8 cellular contexts compared by ENCODE assay signal in the genomic region with DNA sequence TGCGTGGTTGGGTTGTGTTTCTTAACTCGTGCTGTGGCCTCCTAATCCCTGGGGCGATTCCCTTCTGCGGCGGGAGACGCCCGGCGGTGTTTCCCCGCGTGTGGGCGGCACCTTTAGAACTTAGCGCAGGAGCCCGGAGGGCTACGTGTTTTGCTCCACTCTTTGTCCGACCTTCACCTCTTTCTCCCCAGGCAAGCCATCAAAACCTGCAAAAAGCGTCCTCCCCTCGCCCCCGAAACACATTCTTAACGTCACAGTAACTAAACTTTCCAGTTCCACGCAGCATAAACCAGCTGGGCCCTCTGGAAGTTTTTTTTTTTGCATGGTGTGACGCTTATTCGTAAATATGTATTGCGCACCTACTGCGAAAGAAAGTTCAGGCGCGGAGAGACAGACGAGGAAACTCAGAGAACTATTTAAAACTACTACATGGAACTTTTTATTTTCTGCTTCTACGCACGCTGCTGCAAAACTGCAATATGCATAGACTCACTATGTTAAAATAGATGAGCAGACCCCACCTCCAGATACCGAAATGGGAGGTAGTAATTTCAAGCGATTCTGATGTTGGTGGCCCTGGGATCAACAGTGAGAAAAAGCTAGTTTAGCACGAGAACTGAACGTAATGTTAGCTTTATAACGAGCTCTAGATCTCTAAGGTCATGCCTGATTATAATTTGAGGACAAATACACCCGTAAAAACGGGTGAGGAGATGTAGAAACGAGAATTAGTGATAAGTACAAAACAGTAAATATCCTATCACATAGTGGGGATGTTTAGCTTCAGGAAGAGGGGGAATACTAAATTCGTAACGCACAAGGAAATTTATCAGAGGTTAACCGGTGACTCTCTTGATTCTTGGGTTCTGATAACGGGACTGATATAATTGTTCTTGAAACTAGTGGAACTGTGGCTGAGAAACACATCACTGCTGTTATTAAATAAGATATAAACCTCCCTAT. TPM values are rescaled to one million over a fixed set of nuclear protein-coding genes. Genes with fewer than 3 reads are reported as not detected.
DNase-seq lines count a peak whose midpoint lies in the region; ATAC-seq, FAIRE-seq and TF ChIP-seq lines count a peak whose summit lies in the region.

No MANE protein-coding gene starts in this region.

- peak overlapping the region; percentile 91 for H3K4me3 ChIP-seq in BE2C (ENCODE audit: low read depth, low read length)
- peak overlapping the region; percentile 79 for H3K4me3 ChIP-seq in SJCRH30
- H3K4me3 ChIP-seq in bronchial epithelial cell (ENCODE audit: low read depth, low read length) = peak overlapping the region; percentile 98

- no peaks in the 10 kb centered on the region for H3K36me3 ChIP-seq in BE2C
- no peaks in the 10 kb centered on the region for H3K36me3 ChIP-seq in SJCRH30
- no peaks in the 10 kb centered on the region for H3K36me3 ChIP-seq in bronchial epithelial cell (ENCODE audit: control insufficient read depth, insufficient read depth, low read length)

- ATAC-seq in GM18909 (IDR thresholded peaks at IDR 0.05; ENCODE audit: poor library complexity, unreplicated experiment) (peak; percentile 33), HG03139 (IDR thresholded peaks at IDR 0.05; ENCODE audit: unreplicated experiment) (peak; percentile 13), left lobe of liver (peak; percentile 60)

- H3K27ac ChIP-seq in SJCRH30 = peak overlapping the region; percentile 76

- TF ChIP-seq CTCF in BE2C (IDR thresholded peaks at IDR 0.05; ENCODE audit: low read depth, low read length) (no peak), bronchial epithelial cell (IDR thresholded peaks at IDR 0.05; ENCODE audit: insufficient read depth, low read length, severe bottlenecking) (no peak)

- H3K9me3 ChIP-seq in BE2C (no peaks in the 10 kb centered on the region), SJCRH30 (replicated peaks) (no peaks in the 10 kb centered on the region)

- no peaks in the 10 kb centered on the region for H3K4me1 ChIP-seq in BE2C
- no peaks in the 10 kb centered on the region for H3K4me1 ChIP-seq in SJCRH30

- FAIRE-seq in bronchial epithelial cell (lab: Jason Lieb, UNC) = no peak

- H3K27me3 ChIP-seq in BE2C (no peaks in the 10 kb centered on the region), SJCRH30 (no peaks in the 10 kb centered on the region), bronchial epithelial cell (ENCODE audit: control insufficient read depth, insufficient read depth, low read length) (no peaks in the 10 kb centered on the region)

- DNase-seq in BE2C (no peak), SJCRH30 (peak in 1 of 2 experiments; percentile 23), bronchial epithelial cell (ENCODE audit: low read depth) (peak; percentile 56), left lobe of liver (ENCODE audit: low spot score) (no peak), NCI-H2081 treated with DMSO at 0.1 percent for 48 hours (lab: John Stamatoyannopoulos, UW) (no peak)
- DNase-seq in stimulated activated CD8-positive, alpha-beta memory T cell treated with anti-CD3 and anti-CD28 coated beads, Interleukin-12 subunit alpha, Interleukin-12 subunit beta, amount 100 ng/mL, for 24 hours (ENCODE audit: extremely low read depth) = peak; percentile 52

RNA-seq across cellular contexts. Expression of a gene that starts 0.9 kb away (rescaled TPM):
- 8.8 TPM for polyA plus RNA-seq in BE2C (2012; ENCODE audit: insufficient read depth, insufficient read length, low read depth)
- total RNA-seq in SJCRH30 (2014; rRNA removed; shearing (Covaris generic)) = 32.1 and 35.4 TPM in 2 replicates
- 13.1 and 13.4 TPM in 2 replicates for total RNA-seq in bronchial epithelial cell
- 12.7 TPM for total RNA-seq in left lobe of liver

Comparison
In these comparisons a context has a peak if more than half of its experiments do, and no peak if none do; other contexts are left out.
1. DNase-seq: peak in bronchial epithelial cell (single experiment) and stimulated activated CD8-positive, alpha-beta memory T cell treated with anti-CD3 and anti-CD28 coated beads, Interleukin-12 subunit alpha, Interleukin-12 subunit beta, amount 100 ng/mL, for 24 hours (single experiment); none in BE2C (single experiment), left lobe of liver (single experiment) and NCI-H2081 treated with DMSO at 0.1 percent for 48 hours (single experiment).
2. Peak in every context shown above with its lines, with median percentiles within 50 percentile points of each other: H3K4me3 ChIP-seq and ATAC-seq.